12 cellular contexts compared by ENCODE assay signal in the genomic region with DNA sequence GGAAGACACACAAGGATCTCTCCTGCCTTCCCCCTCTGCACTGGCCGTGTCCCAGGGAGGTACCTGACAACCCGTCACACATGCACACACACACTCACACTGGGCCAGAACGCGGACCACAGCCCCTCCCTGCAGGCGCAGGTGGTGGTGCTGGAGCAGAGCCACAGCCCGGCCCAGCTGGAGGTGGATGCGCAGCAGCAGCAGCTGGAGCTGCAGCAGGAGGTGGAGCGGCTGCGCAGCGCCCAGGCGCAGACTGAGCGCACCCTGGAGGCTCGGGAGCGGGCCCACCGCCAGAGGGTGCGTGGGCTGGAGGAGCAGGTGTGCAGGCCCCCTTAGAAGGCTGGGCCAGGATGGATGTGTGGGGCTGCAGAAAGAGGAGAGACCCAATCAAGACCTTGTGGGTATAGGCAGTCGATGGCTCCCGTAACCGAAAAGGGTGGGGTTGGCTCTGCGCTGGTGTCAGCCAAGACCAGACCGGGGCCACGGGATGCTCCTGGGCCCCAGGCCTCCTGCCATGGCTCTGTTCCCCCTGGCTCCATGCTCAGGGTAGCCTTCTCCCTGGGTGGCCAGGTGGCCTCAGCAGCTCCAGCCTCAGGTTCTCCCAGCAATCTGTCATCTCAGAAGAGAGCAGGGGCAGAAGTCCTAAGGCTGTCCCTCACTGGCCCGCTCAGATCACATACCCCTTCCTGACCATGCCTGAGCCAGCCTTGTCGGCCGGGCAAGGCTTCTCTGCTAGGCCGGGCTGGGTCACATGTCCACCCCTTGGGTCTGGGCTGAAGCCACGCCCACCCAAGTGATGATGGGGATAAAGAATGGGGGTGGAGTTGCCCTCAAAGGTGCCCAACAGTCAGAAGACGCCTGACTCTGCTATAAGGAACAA. TPM values are rescaled to one million over a fixed set of nuclear protein-coding genes. Genes with fewer than 3 reads are reported as not detected.
DNase-seq lines count a peak whose midpoint lies in the region; ATAC-seq and TF ChIP-seq lines count a peak whose summit lies in the region.
"Had no signal": no experiment of that assay in that cellular context is flagged by ENCODE, and none has a peak within 500 bp of the region (broad histone marks: within the 10 kb centered on the region; RNA-seq: fewer than 3 reads in every experiment).

No MANE protein-coding gene starts in this region.

- H3K79me2 ChIP-seq in SK-N-SH (ENCODE audit: insufficient read depth), result peaks cover 15% of the 10 kb centered on the region; the same call in 1 of the 2 replicates

- no peak overlapping the region for H2BK120ac ChIP-seq in IMR-90 (ENCODE audit: low read depth, low read length)

- no peak overlapping the region for H3K4ac ChIP-seq in IMR-90 (ENCODE audit: low read depth, low read length)

- ATAC-seq in IMR-90 (ENCODE audit: low read depth), result peak; percentile 60
- ATAC-seq in gastroesophageal sphincter, result no peak
- no peak for ATAC-seq in GM19452 (IDR thresholded peaks at IDR 0.05; ENCODE audit: unreplicated experiment)

- H3K9ac ChIP-seq in IMR-90 (ENCODE audit: low read depth, low read length) (no peak overlapping the region), SK-N-SH (no peak overlapping the region)

- peak overlapping the region; percentile 48 for H2AFZ ChIP-seq in IMR-90 (replicated peaks; ENCODE audit: low read length, poor library complexity)
- no peak overlapping the region for H2AFZ ChIP-seq in SK-N-SH (ENCODE audit: low read depth)

- BruUV-seq in IMR-90 (replicated peaks; lab: Mats Ljungman, UMichigan), result no TSS peak

- H3K4me2 ChIP-seq in IMR-90 (ENCODE audit: low read depth, low read length) (no peak overlapping the region), SK-N-SH (no peak overlapping the region)

- peaks cover 12% of the 10 kb centered on the region for H3F3A ChIP-seq in SK-N-SH (replicated peaks; ENCODE audit: insufficient read depth)

- CTCF ChIA-PET in IMR-90 (lab: Yijun Ruan, JAX) (no interaction called here), SK-N-SH (lab: Yijun Ruan, JAX) (interaction anchor here (0.7 to 2.3 kb wide), 2 partner anchors 9 to 10 kb away, joined by 3 to 10 read pairs; no protein-coding TSS in a partner anchor)

- H4K8ac ChIP-seq in IMR-90 (ENCODE audit: low read depth in 2 of 2, low read length in 2 of 2), result no peak overlapping the region

- WGBS in IMR-90 (ENCODE audit: extremely low coverage in 2 of 2, insufficient read length in 1 of 2), 2 experiments, result 83% methylated on average over 15 of the region's 28 CpGs; no CpG with 5 or more reads in 1 of the 2 experiments
- WGBS in SK-N-SH (ENCODE audit: low lambda C conversion rate), result 98% methylated on average over 7 of the region's 28 CpGs
- WGBS in gastroesophageal sphincter (ENCODE audit: low coverage in 1 of 2), 2 donors, result 87% methylated on average over 3 of the region's 28 CpGs; no CpG with 5 or more reads in 1 of the 2 donors

- dilution Hi-C loops in IMR-90 (cut with HindIII; ENCODE audit: low sequenced_read_pairs, unreplicated experiment), result no loop called here

- no peak overlapping the region for H3K23ac ChIP-seq in IMR-90 (ENCODE audit: low read depth, low read length)

- H3K4me1 ChIP-seq in IMR-90 (ENCODE audit: control insufficient read depth, insufficient read depth, low read length), result peaks cover 7% of the 10 kb centered on the region
- peaks cover 11 to 38% of the 10 kb centered on the region in 2 experiments; a peak in 2 of 4 replicates for H3K4me1 ChIP-seq in SK-N-SH (ENCODE audit: control insufficient read depth in 1 of 2, insufficient read depth in 2 of 2, low read depth in 1 of 2, low read length in 1 of 2)
- peaks cover 0 to 38% (median 7%) of the 10 kb centered on the region in 3 donors for H3K4me1 ChIP-seq in gastroesophageal sphincter

- H3K14ac ChIP-seq in IMR-90 (replicated peaks; ENCODE audit: low read depth, low read length), result no peak overlapping the region

- H3K27ac ChIP-seq in IMR-90 (ENCODE audit: insufficient read depth, low read length), result no peak overlapping the region
- peak overlapping the region in 1 of 2 experiments; percentile 47; a peak in 1 of 4 replicates for H3K27ac ChIP-seq in SK-N-SH (ENCODE audit: low read depth in 2 of 2, low read length in 1 of 2)
- peak overlapping the region in 1 of 4 donors; percentile 24 for H3K27ac ChIP-seq in gastroesophageal sphincter

- H4K20me1 ChIP-seq in IMR-90 (ENCODE audit: insufficient read depth, low read length), result peaks cover 4% of the 10 kb centered on the region; the same call in 1 of the 2 replicates
- peaks cover 30% of the 10 kb centered on the region for H4K20me1 ChIP-seq in SK-N-SH (ENCODE audit: insufficient read depth)

- POLR2A ChIA-PET in IMR-90 (lab: Charles Lee; ENCODE audit: unreplicated experiment) (no interaction called here), SK-N-SH (lab: Yijun Ruan, JAX) (interaction anchor here (1.8 kb wide), 1 partner anchor 8 kb away, joined by 4 read pairs; no protein-coding TSS in a partner anchor)

- TF ChIP-seq CTCF in IMR-90 (conservative IDR thresholded peaks at IDR 0.05; ENCODE audit: low read depth, low read length) (no peak), SK-N-SH (IDR thresholded peaks at IDR 0.05) (no peak), gastroesophageal sphincter (IDR thresholded peaks at IDR 0.05) (no peak)

- H3K9me1 ChIP-seq in IMR-90 (ENCODE audit: insufficient read depth, low read length), result no peaks in the 10 kb centered on the region

- peak; percentile 69 for DNase-seq in AG08395 (ENCODE audit: low spot score)
- no peak for DNase-seq in IMR-90
- no peak for DNase-seq in SK-N-SH
- peak; percentile 43 for DNase-seq in foreskin melanocyte
- no peak for DNase-seq in central memory CD4-positive, alpha-beta T cell
- DNase-seq in KBM-7, result no peak
- DNase-seq: activated CD4-positive, alpha-beta memory T cell treated with anti-CD3 and anti-CD28 coated beads for 36 hours; AML-193; amygdala; naive B cell had no signal

- H3K9me3 ChIP-seq in IMR-90 (ENCODE audit: control insufficient read depth, insufficient read depth, low read length), result no peaks in the 10 kb centered on the region
- H3K9me3 ChIP-seq in SK-N-SH, result no peaks in the 10 kb centered on the region
- H3K9me3 ChIP-seq in gastroesophageal sphincter, result no peaks in the 10 kb centered on the region

- TF ChIP-seq POLR2A in IMR-90 (IDR thresholded peaks at IDR 0.05; ENCODE audit: low read depth, low read length), result no peak
- no peak for TF ChIP-seq POLR2A in gastroesophageal sphincter (IDR thresholded peaks at IDR 0.05)

- H3K36me3 ChIP-seq in IMR-90 (ENCODE audit: control insufficient read depth, insufficient read depth, low read length) (peaks cover 6% of the 10 kb centered on the region; the same call in 1 of the 2 replicates), SK-N-SH (replicated peaks in 1 of 2; ENCODE audit: control insufficient read depth in 1 of 2, insufficient read depth in 2 of 2, low read length in 1 of 2) (peaks cover 6 to 19% of the 10 kb centered on the region in 2 experiments), gastroesophageal sphincter (peaks cover 0 to 40% of the 10 kb centered on the region in 2 donors)

- peak overlapping the region; percentile 28 for H2AK9ac ChIP-seq in IMR-90 (replicated peaks; ENCODE audit: low read depth, low read length, poor library complexity)

- H3K4me3 ChIP-seq in IMR-90 (ENCODE audit: insufficient read depth, low read depth, low read length) (no peak overlapping the region), SK-N-SH (ENCODE audit: low read depth in 2 of 2, low read length in 1 of 2) (no peak overlapping the region), gastroesophageal sphincter (no peak overlapping the region)

- no peak overlapping the region for H4K5ac ChIP-seq in IMR-90 (ENCODE audit: low read depth, low read length)

- H2BK5ac ChIP-seq in IMR-90 (ENCODE audit: low read depth, low read length, poor library complexity, severe bottlenecking), result no peak overlapping the region

- H4K91ac ChIP-seq in IMR-90 (ENCODE audit: insufficient read depth, low read depth, low read length), result no peak overlapping the region

- H2BK15ac ChIP-seq in IMR-90 (ENCODE audit: low read depth, low read length), result no peak overlapping the region

- no peak overlapping the region for H2AK5ac ChIP-seq in IMR-90 (ENCODE audit: low read depth, low read length)

- TF ChIP-seq EP300 in SK-N-SH (IDR thresholded peaks at IDR 0.05; ENCODE audit: borderline replicate concordance in 1 of 2, low read depth in 1 of 2, low read length in 1 of 2) (no peak), gastroesophageal sphincter (IDR thresholded peaks at IDR 0.05) (no peak)

- no peak for TF ChIP-seq RAD21 in IMR-90 (IDR thresholded peaks at IDR 0.05; ENCODE audit: low read length)
- no peak for TF ChIP-seq RAD21 in SK-N-SH (IDR thresholded peaks at IDR 0.05; ENCODE audit: low read length)

- no peaks in the 10 kb centered on the region for H3K79me1 ChIP-seq in IMR-90 (ENCODE audit: low read depth in 1 of 2, low read length in 2 of 2)

- H3K27me3 ChIP-seq in IMR-90 (ENCODE audit: control insufficient read depth, insufficient read depth, low read length) (no peaks in the 10 kb centered on the region), SK-N-SH (ENCODE audit: insufficient read depth) (no peaks in the 10 kb centered on the region), gastroesophageal sphincter (no peaks in the 10 kb centered on the region)

- no peak overlapping the region for H2BK20ac ChIP-seq in IMR-90 (ENCODE audit: low read depth, low read length)

- no peaks in the 10 kb centered on the region for H3K9me2 ChIP-seq in SK-N-SH

- H3K18ac ChIP-seq in IMR-90 (ENCODE audit: low read depth, low read length), result no peak overlapping the region

- in situ Hi-C loops in IMR-90 (cut with MboI; ENCODE audit: low sequenced_read_pairs), result no loop called here
- in situ Hi-C loops in KBM-7 (cut with MboI; ENCODE audit: low pct_unique_long_range_greater_than_20kb, low sequenced_read_pairs), result no loop called here

- intact Hi-C loops in IMR-90 (cut with micrococcal nuclease), result no loop called here

- H3K56ac ChIP-seq in IMR-90 (ENCODE audit: extremely low read depth, insufficient read depth, low read length), result no peak overlapping the region

RNA-seq across cellular contexts. Expression of a gene that starts 8.8 kb away (rescaled TPM):
- total RNA-seq in IMR-90 (2012; rRNA removed) (2.5 and 3.9 TPM in 2 replicates), gastroesophageal sphincter (10 to 100 TPM in 1 of 4 donors, 1 to 10 TPM in 3; 4.2 to 12.1 (median 7.2) TPM)
- polyA plus RNA-seq in IMR-90 (2012; rRNA removed) (13.9 and 14.6 TPM in 2 replicates), SK-N-SH (2012; rRNA removed) (132 and 189 TPM in 2 replicates)
- 14.5 and 21.7 TPM in 2 replicates for polyA plus RNA-seq in IMR-90 (2012; cell fraction: cytosol; rRNA removed)
- polyA plus RNA-seq in IMR-90 (2012; cell fraction: nucleus; rRNA removed; ENCODE audit: low replicate concordance), result 17.6 and 36.8 TPM in 2 replicates
- polyA plus RNA-seq in SK-N-SH (2012; cell fraction: cytosol; rRNA removed), result 91.7 and 112 TPM in 2 replicates
- polyA plus RNA-seq in SK-N-SH (2012; cell fraction: nucleus; rRNA removed), result 237 and 364 TPM in 2 replicates
- total RNA-seq: activated CD4-positive, alpha-beta memory T cell treated with anti-CD3 and anti-CD28 coated beads for 36 hours had no signal

RNA-seq across cellular contexts. Expression of a gene that starts 40.2 kb away (rescaled TPM):
- total RNA-seq in IMR-90 (2012; rRNA removed), result 3.9 and 5.7 TPM in 2 replicates
- polyA plus RNA-seq in IMR-90 (2012; rRNA removed), result 18.9 and 19.6 TPM in 2 replicates
- 10.3 and 22.1 TPM in 2 replicates for polyA plus RNA-seq in IMR-90 (2012; cell fraction: cytosol; rRNA removed)
- polyA plus RNA-seq in IMR-90 (2012; cell fraction: nucleus; rRNA removed; ENCODE audit: low replicate concordance), result 17.2 and 49.7 TPM in 2 replicates
- 15.9 and 29.3 TPM in 2 replicates for polyA plus RNA-seq in SK-N-SH (2012; rRNA removed)
- 8.2 and 16.2 TPM in 2 replicates for polyA plus RNA-seq in SK-N-SH (2012; cell fraction: cytosol; rRNA removed)
- polyA plus RNA-seq in SK-N-SH (2012; cell fraction: nucleus; rRNA removed), result 36.8 and 62.9 TPM in 2 replicates
- total RNA-seq in gastroesophageal sphincter, result 10 to 100 TPM; 19.1 to 29.2 (median 20.1) TPM

RNA-seq across cellular contexts. Expression of a gene that starts 49.8 kb away (rescaled TPM):
- total RNA-seq in IMR-90 (2012; rRNA removed) (7.2 and 7.5 TPM in 2 replicates), gastroesophageal sphincter (10 to 100 TPM in 3 of 4 donors, 1 to 10 TPM in 1; 8.0 to 34.5 (median 30.0) TPM)
- polyA plus RNA-seq in IMR-90 (2012; rRNA removed) (13.7 and 14.7 TPM in 2 replicates), SK-N-SH (2012; rRNA removed) (31.9 and 39.1 TPM in 2 replicates)
- 10.7 and 12.9 TPM in 2 replicates for polyA plus RNA-seq in IMR-90 (2012; cell fraction: cytosol; rRNA removed)
- 82.9 and 147 TPM in 2 replicates for polyA plus RNA-seq in IMR-90 (2012; cell fraction: nucleus; rRNA removed; ENCODE audit: low replicate concordance)
- 9.8 and 16.8 TPM in 2 replicates for polyA plus RNA-seq in SK-N-SH (2012; cell fraction: cytosol; rRNA removed)
- 204 and 314 TPM in 2 replicates for polyA plus RNA-seq in SK-N-SH (2012; cell fraction: nucleus; rRNA removed)

Comparison
In these comparisons a context has a peak if more than half of its experiments do, and no peak if none do; other contexts are left out.
1. DNase-seq: peak in AG08395 (single experiment) and foreskin melanocyte (single experiment); none in IMR-90 (single experiment), SK-N-SH (single experiment), central memory CD4-positive, alpha-beta T cell (single experiment) and KBM-7 (single experiment).